Comparison of ENCODE assay signal across 8 cellular contexts in genomic region chr10:47743611-47744560, GRCh38. TPM values are rescaled to one million over a fixed set of nuclear protein-coding genes. Genes with fewer than 3 reads are reported as not detected.
DNase-seq lines count a peak whose midpoint lies in the region; ATAC-seq and TF ChIP-seq lines count a peak whose summit lies in the region.
"Not testable (repeated sequence)": the region's sequence is repeated elsewhere in the genome, so short reads cannot be mapped to it uniquely, and the experiment has no call there.

No MANE protein-coding gene starts in this region.

- DNase-seq in CD8-positive, alpha-beta T cell = peak in 2 of 7 experiments; percentile 11 to 52
- DNase-seq in T-cell (peak in 16 of 34 experiments; percentile 0 to 42 (median 14)), adrenal gland (peak in 5 of 7 donors; percentile 18 to 49 (median 24)), foreskin keratinocyte (peak; percentile 0 to 10), mucosa of gallbladder (ENCODE audit: low spot score) (peak; percentile 10)

- TF ChIP-seq POLR2A in adrenal gland (IDR thresholded peaks at IDR 0.05) = not testable (repeated sequence)

- not testable (repeated sequence) for H3K9me3 ChIP-seq in CD8-positive, alpha-beta T cell (ENCODE audit: low read length); adrenal gland (replicated peaks in 1 of 3)

- ATAC-seq in CD8-positive, alpha-beta T cell = peak; percentile 91
- ATAC-seq in GM21423 (IDR thresholded peaks at IDR 0.05; ENCODE audit: unreplicated experiment) = peak; percentile 76
- ATAC-seq in HG03108 (IDR thresholded peaks at IDR 0.05; ENCODE audit: unreplicated experiment) = peak; percentile 57
- ATAC-seq in T-cell (replicated peaks in 1 of 4) = peak; percentile 82 to 94 (median 90)
- ATAC-seq in foreskin keratinocyte = peak; percentile 86
- ATAC-seq in stimulated activated memory B cell treated with anti-CD40 and anti-IgM and Interleukin-4, amounts not matched to agents 10 μg/mL and 1 μg/mL and 100 μg/mL, for 72 hours = peak; percentile 87

- not testable (repeated sequence) for TF ChIP-seq CTCF in CD8-positive, alpha-beta T cell (IDR thresholded peaks at IDR 0.05); adrenal gland (IDR thresholded peaks at IDR 0.05); foreskin keratinocyte (conservative IDR thresholded peaks at IDR 0.05)

- POLR2A ChIA-PET in CD8-positive, alpha-beta T cell (lab: Charles Lee); T-cell (lab: Charles Lee): not testable (repeated sequence)

- not testable (repeated sequence) for H3K27ac ChIP-seq in CD8-positive, alpha-beta T cell (ENCODE audit: low read depth, low read length); foreskin keratinocyte
- H3K27ac ChIP-seq in adrenal gland = peak overlapping the region in 1 of 5 donors; percentile 22

- not testable (repeated sequence) for H3K4me1 Mint-ChIP-seq in CD8-positive, alpha-beta T cell (ENCODE audit: low read depth); T-cell; stimulated activated memory B cell treated with anti-CD40 and anti-IgM and Interleukin-4, amounts not matched to agents 10 μg/mL and 1 μg/mL and 100 μg/mL, for 72 hours

- H3K27me3 ChIP-seq in CD8-positive, alpha-beta T cell (ENCODE audit: insufficient read depth, low read length); adrenal gland; foreskin keratinocyte: not testable (repeated sequence)

- H3K36me3 ChIP-seq in CD8-positive, alpha-beta T cell (ENCODE audit: insufficient read depth, low read length); adrenal gland (replicated peaks in 1 of 2): not testable (repeated sequence)

- H3K36me3 Mint-ChIP-seq in CD8-positive, alpha-beta T cell; T-cell; stimulated activated memory B cell treated with anti-CD40 and anti-IgM and Interleukin-4, amounts not matched to agents 10 μg/mL and 1 μg/mL and 100 μg/mL, for 72 hours: not testable (repeated sequence)

- not testable (repeated sequence) for H3K27me3 Mint-ChIP-seq in CD8-positive, alpha-beta T cell (ENCODE audit: low read depth); T-cell; stimulated activated memory B cell treated with anti-CD40 and anti-IgM and Interleukin-4, amounts not matched to agents 10 μg/mL and 1 μg/mL and 100 μg/mL, for 72 hours

- not testable (repeated sequence) for H3K9me3 Mint-ChIP-seq in CD8-positive, alpha-beta T cell; T-cell; stimulated activated memory B cell treated with anti-CD40 and anti-IgM and Interleukin-4, amounts not matched to agents 10 μg/mL and 1 μg/mL and 100 μg/mL, for 72 hours

- intact Hi-C loops in CD8-positive, alpha-beta T cell (cut with DNase I, micrococcal nuclease); adrenal gland (cut with DNase I): not testable (repeated sequence)

- CTCF ChIA-PET in CD8-positive, alpha-beta T cell (lab: Charles Lee); T-cell (lab: Charles Lee): not testable (repeated sequence)

- not testable (repeated sequence) for H3K27ac Mint-ChIP-seq in CD8-positive, alpha-beta T cell; T-cell; stimulated activated memory B cell treated with anti-CD40 and anti-IgM and Interleukin-4, amounts not matched to agents 10 μg/mL and 1 μg/mL and 100 μg/mL, for 72 hours

- H3K4me3 ChIP-seq in CD8-positive, alpha-beta T cell (ENCODE audit: low read depth, low read length) = peak overlapping the region; percentile 23
- H3K4me3 ChIP-seq in adrenal gland = peak overlapping the region in 1 of 4 donors; percentile 44

- not testable (repeated sequence) for H3K4me3 Mint-ChIP-seq in CD8-positive, alpha-beta T cell
- H3K4me3 Mint-ChIP-seq in T-cell = peak overlapping the region in 1 of 3 donors; percentile 50
- peak overlapping the region; percentile 51 for H3K4me3 Mint-ChIP-seq in stimulated activated memory B cell treated with anti-CD40 and anti-IgM and Interleukin-4, amounts not matched to agents 10 μg/mL and 1 μg/mL and 100 μg/mL, for 72 hours

- WGBS in adrenal gland, 4 donors = 3 to 8% (median 6%) methylated on average over 5 to 27 of the region's 48 CpGs

- not testable (repeated sequence) for H3K4me1 ChIP-seq in CD8-positive, alpha-beta T cell (ENCODE audit: insufficient read depth, low read length); adrenal gland (replicated peaks in 1 of 2); foreskin keratinocyte

RNA-seq across cellular contexts. Expression of gene SYT15B, which starts 19.5 kb away (rescaled TPM):
- under 1 TPM in 1 of 2 experiments, not detected in 1; 0.08 TPM for total RNA-seq in CD8-positive, alpha-beta T cell
- total RNA-seq in T-cell = under 1 TPM in 3 of 5 donors, not detected in 2; 0.06 to 0.30 (median 0.09) TPM
- 1 to 10 TPM in 5 of 8 donors, under 1 TPM in 3; 0.24 to 3.0 (median 1.2) TPM for total RNA-seq in adrenal gland
- polyA plus RNA-seq in adrenal gland = under 1 TPM in 2 of 3 donors, not detected in 1; 0.20 to 0.24 TPM
- total RNA-seq in foreskin keratinocyte = not detected in 2 replicates
- polyA plus RNA-seq in foreskin keratinocyte = not detected in 2 replicates
- 0.23 TPM for total RNA-seq in mucosa of gallbladder
